ENCODE assay signal across 1 cellular context in genomic region chr20:12653642-12654041, GRCh38.
TF ChIP-seq lines count a peak whose summit lies in the region.

No MANE protein-coding gene starts in this region.

TF ChIP-seq in HepG2, 621 proteins besides CTCF, POLR2A, EP300 and RAD21 (continued from another document):
- no peak for TF ChIP-seq HBP1 (CRISPR knock-in tag; IDR thresholded peaks at IDR 0.05; ENCODE audit: low read depth)
